Comparison of ENCODE assay signal across 2 cellular contexts in the genomic region with DNA sequence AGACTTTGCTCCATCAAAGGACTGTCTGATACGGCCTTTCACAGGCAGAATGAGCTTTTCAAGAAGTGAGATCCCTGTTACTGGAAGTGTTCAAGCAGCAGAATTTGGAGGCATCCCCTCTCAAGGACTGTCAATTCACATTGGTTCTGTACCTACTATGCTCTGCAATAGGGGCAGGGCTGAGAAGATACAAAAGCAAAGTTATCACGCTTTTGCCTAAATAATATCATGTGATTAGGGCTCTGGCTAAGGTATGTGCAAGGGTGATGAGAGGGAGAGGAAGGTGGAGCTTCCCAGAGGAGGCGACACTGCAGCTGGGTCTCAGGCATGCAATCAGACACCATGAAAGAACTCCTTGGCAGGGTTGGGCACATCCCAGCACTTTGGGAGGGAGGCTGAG.
TF ChIP-seq lines count a peak whose summit lies in the region.

No MANE protein-coding gene starts in this region.

TF ChIP-seq in GM23338, 12 proteins besides CTCF, POLR2A, EP300 and RAD21:
- TF ChIP-seq, protein P1, sequence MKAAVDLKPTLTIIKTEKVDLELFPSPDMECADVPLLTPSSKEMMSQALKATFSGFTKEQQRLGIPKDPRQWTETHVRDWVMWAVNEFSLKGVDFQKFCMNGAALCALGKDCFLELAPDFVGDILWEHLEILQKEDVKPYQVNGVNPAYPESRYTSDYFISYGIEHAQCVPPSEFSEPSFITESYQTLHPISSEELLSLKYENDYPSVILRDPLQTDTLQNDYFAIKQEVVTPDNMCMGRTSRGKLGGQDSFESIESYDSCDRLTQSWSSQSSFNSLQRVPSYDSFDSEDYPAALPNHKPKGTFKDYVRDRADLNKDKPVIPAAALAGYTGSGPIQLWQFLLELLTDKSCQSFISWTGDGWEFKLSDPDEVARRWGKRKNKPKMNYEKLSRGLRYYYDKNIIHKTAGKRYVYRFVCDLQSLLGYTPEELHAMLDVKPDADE (IDR thresholded peaks at IDR 0.05) = no peak
- TF ChIP-seq, protein P2, sequence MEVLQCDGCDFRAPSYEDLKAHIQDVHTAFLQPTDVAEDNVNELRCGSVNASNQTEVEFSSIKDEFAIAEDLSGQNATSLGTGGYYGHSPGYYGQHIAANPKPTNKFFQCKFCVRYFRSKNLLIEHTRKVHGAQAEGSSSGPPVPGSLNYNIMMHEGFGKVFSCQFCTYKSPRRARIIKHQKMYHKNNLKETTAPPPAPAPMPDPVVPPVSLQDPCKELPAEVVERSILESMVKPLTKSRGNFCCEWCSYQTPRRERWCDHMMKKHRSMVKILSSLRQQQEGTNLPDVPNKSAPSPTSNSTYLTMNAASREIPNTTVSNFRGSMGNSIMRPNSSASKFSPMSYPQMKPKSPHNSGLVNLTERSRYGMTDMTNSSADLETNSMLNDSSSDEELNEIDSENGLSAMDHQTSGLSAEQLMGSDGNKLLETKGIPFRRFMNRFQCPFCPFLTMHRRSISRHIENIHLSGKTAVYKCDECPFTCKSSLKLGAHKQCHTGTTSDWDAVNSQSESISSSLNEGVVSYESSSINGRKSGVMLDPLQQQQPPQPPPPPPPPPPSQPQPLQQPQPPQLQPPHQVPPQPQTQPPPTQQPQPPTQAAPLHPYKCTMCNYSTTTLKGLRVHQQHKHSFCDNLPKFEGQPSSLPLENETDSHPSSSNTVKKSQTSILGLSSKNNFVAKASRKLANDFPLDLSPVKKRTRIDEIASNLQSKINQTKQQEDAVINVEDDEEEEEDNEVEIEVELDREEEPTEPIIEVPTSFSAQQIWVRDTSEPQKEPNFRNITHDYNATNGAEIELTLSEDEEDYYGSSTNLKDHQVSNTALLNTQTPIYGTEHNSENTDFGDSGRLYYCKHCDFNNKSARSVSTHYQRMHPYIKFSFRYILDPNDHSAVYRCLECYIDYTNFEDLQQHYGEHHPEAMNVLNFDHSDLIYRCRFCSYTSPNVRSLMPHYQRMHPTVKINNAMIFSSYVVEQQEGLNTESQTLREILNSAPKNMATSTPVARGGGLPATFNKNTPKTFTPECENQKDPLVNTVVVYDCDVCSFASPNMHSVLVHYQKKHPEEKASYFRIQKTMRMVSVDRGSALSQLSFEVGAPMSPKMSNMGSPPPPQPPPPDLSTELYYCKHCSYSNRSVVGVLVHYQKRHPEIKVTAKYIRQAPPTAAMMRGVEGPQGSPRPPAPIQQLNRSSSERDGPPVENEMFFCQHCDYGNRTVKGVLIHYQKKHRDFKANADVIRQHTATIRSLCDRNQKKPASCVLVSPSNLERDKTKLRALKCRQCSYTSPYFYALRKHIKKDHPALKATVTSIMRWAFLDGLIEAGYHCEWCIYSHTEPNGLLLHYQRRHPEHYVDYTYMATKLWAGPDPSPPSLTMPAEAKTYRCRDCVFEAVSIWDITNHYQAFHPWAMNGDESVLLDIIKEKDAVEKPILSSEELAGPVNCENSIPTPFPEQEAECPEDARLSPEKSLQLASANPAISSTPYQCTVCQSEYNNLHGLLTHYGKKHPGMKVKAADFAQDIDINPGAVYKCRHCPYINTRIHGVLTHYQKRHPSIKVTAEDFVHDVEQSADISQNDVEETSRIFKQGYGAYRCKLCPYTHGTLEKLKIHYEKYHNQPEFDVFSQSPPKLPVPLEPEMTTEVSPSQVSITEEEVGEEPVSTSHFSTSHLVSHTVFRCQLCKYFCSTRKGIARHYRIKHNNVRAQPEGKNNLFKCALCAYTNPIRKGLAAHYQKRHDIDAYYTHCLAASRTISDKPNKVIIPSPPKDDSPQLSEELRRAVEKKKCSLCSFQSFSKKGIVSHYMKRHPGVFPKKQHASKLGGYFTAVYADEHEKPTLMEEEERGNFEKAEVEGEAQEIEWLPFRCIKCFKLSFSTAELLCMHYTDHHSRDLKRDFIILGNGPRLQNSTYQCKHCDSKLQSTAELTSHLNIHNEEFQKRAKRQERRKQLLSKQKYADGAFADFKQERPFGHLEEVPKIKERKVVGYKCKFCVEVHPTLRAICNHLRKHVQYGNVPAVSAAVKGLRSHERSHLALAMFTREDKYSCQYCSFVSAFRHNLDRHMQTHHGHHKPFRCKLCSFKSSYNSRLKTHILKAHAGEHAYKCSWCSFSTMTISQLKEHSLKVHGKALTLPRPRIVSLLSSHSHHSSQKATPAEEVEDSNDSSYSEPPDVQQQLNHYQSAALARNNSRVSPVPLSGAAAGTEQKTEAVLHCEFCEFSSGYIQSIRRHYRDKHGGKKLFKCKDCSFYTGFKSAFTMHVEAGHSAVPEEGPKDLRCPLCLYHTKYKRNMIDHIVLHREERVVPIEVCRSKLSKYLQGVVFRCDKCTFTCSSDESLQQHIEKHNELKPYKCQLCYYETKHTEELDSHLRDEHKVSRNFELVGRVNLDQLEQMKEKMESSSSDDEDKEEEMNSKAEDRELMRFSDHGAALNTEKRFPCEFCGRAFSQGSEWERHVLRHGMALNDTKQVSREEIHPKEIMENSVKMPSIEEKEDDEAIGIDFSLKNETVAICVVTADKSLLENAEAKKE (CRISPR knock-in tag; IDR thresholded peaks at IDR 0.05) = no peak
- TF ChIP-seq ZNF114 (CRISPR knock-in tag; IDR thresholded peaks at IDR 0.05) (no peak), POLR2AphosphoS5 (IDR thresholded peaks at IDR 0.05; ENCODE audit: low read depth) (no peak), EZH2phosphoT487 (IDR thresholded peaks at IDR 0.05; ENCODE audit: unreplicated experiment) (no peak), JUNB (IDR thresholded peaks at IDR 0.05; ENCODE audit: unreplicated experiment) (no peak), EZH2 (IDR thresholded peaks at IDR 0.05; ENCODE audit: low read depth, unreplicated experiment) (no peak), CREB1 (CRISPR knock-in tag; IDR thresholded peaks at IDR 0.05; ENCODE audit: low read depth) (no peak), NANOG (IDR thresholded peaks at IDR 0.05; ENCODE audit: borderline replicate concordance) (no peak)

TF ChIP-seq in IMR-90, 13 proteins besides CTCF, POLR2A, EP300 and RAD21:
- TF ChIP-seq MAZ (IDR thresholded peaks at IDR 0.05; ENCODE audit: borderline replicate concordance, low read depth, low read length) = no peak
- no peak for TF ChIP-seq CHD1 (IDR thresholded peaks at IDR 0.05; ENCODE audit: low read depth, low read length)
- no peak for TF ChIP-seq SMC3 (IDR thresholded peaks at IDR 0.05; ENCODE audit: low read depth, low read length)
- no peak for TF ChIP-seq RCOR1 (IDR thresholded peaks at IDR 0.05; ENCODE audit: insufficient replicate concordance, low read length)
- TF ChIP-seq, protein P3, sequence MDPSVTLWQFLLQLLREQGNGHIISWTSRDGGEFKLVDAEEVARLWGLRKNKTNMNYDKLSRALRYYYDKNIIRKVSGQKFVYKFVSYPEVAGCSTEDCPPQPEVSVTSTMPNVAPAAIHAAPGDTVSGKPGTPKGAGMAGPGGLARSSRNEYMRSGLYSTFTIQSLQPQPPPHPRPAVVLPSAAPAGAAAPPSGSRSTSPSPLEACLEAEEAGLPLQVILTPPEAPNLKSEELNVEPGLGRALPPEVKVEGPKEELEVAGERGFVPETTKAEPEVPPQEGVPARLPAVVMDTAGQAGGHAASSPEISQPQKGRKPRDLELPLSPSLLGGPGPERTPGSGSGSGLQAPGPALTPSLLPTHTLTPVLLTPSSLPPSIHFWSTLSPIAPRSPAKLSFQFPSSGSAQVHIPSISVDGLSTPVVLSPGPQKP (IDR thresholded peaks at IDR 0.05; ENCODE audit: borderline replicate concordance, low read depth, low read length) = no peak
- no peak for TF ChIP-seq FOS (IDR thresholded peaks at IDR 0.05; ENCODE audit: low read depth, low read length)
- TF ChIP-seq, protein P4, sequence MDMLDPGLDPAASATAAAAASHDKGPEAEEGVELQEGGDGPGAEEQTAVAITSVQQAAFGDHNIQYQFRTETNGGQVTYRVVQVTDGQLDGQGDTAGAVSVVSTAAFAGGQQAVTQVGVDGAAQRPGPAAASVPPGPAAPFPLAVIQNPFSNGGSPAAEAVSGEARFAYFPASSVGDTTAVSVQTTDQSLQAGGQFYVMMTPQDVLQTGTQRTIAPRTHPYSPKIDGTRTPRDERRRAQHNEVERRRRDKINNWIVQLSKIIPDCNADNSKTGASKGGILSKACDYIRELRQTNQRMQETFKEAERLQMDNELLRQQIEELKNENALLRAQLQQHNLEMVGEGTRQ (IDR thresholded peaks at IDR 0.05; ENCODE audit: low read depth, low read length) = no peak
- no peak for TF ChIP-seq MXI1 (IDR thresholded peaks at IDR 0.05; ENCODE audit: borderline replicate concordance, low read depth, low read length)
- no peak for TF ChIP-seq NFE2L2 (IDR thresholded peaks at IDR 0.05; ENCODE audit: low read depth, low read length)
- no peak for TF ChIP-seq CEBPB (IDR thresholded peaks at IDR 0.05; ENCODE audit: low read depth, low read length)
- TF ChIP-seq MAFK (IDR thresholded peaks at IDR 0.05; ENCODE audit: low read depth, low read length) = no peak
- no peak for TF ChIP-seq BHLHE40 (IDR thresholded peaks at IDR 0.05; ENCODE audit: low read depth, low read length)
- no peak for TF ChIP-seq RFX5 (IDR thresholded peaks at IDR 0.05; ENCODE audit: low read depth, low read length)
